In genomic region chr5:43105369-43106289, GRCh38 we compare ENCODE assay signal across 8 cellular contexts. TPM values are rescaled to one million over a fixed set of nuclear protein-coding genes. Genes with fewer than 3 reads are reported as not detected.
DNase-seq lines count a peak whose midpoint lies in the region; ATAC-seq and TF ChIP-seq lines count a peak whose summit lies in the region.

No MANE protein-coding gene starts in this region.

- H3K36me3 ChIP-seq in right atrium auricular region (no peaks in the 10 kb centered on the region), vagina (no peaks in the 10 kb centered on the region)

- H3K4me3 ChIP-seq in right atrium auricular region = peak overlapping the region; percentile 28 to 47
- H3K4me3 ChIP-seq in vagina = peak overlapping the region; percentile 41 to 48

- peaks cover 0 to 10% of the 10 kb centered on the region in 2 donors for H3K4me1 ChIP-seq in right atrium auricular region
- H3K4me1 ChIP-seq in vagina = no peaks in the 10 kb centered on the region

- H3K9me3 ChIP-seq in T-helper 17 cell (ENCODE audit: control insufficient read depth, low read length, poor library complexity, severe bottlenecking) (no peaks in the 10 kb centered on the region), right atrium auricular region (no peaks in the 10 kb centered on the region), vagina (no peaks in the 10 kb centered on the region)

- H3K4me1 Mint-ChIP-seq in T-helper 17 cell = peaks cover 30% of the 10 kb centered on the region

- no peaks in the 10 kb centered on the region for H3K27me3 ChIP-seq in right atrium auricular region
- no peaks in the 10 kb centered on the region for H3K27me3 ChIP-seq in vagina

- no peak for TF ChIP-seq POLR2A in vagina (IDR thresholded peaks at IDR 0.05)

- H3K27ac ChIP-seq in angular gyrus (ENCODE audit: low read depth, low read length) (peak overlapping the region; percentile 22), right atrium auricular region (peak overlapping the region; percentile 62 to 79), vagina (peak overlapping the region; percentile 71)

- H3K4me3 Mint-ChIP-seq in T-helper 17 cell = peak overlapping the region; percentile 86

- intact Hi-C loops in vagina (cut with DNase I) = no loop called here

- H3K27ac Mint-ChIP-seq in T-helper 17 cell = peak overlapping the region; percentile 87

- ATAC-seq in GM18499 (IDR thresholded peaks at IDR 0.05; ENCODE audit: insufficient read depth, unreplicated experiment) = peak; percentile 93
- peak; percentile 96 for ATAC-seq in HG02943 (IDR thresholded peaks at IDR 0.05; ENCODE audit: low read depth, unreplicated experiment)
- peak; percentile 96 for ATAC-seq in T-helper 17 cell

- H3K27me3 Mint-ChIP-seq in T-helper 17 cell = no peaks in the 10 kb centered on the region

- DNase-seq in NCI-H1694 treated with DMSO at 0.1 percent for 48 hours (lab: John Stamatoyannopoulos, UW) = peak; percentile 96
- DNase-seq in T-helper 17 cell = peak; percentile 78 to 87 (median 81)
- peak; percentile 94 for DNase-seq in right atrium auricular region (ENCODE audit: low spot score)
- peak; percentile 91 for DNase-seq in putamen (ENCODE audit: low spot score)
- DNase-seq in vagina (ENCODE audit: extremely low spot score in 2 of 2) = peak in 1 of 2 donors; percentile 91

- TF ChIP-seq CTCF in right atrium auricular region (IDR thresholded peaks at IDR 0.05) = peak; percentile 91 to 98
- TF ChIP-seq CTCF in vagina (IDR thresholded peaks at IDR 0.05) = peak; percentile 87 to 100 (median 96)

- no peaks in the 10 kb centered on the region for H3K36me3 Mint-ChIP-seq in T-helper 17 cell (ENCODE audit: low read depth)

RNA-seq across cellular contexts. Expression of gene ZNF131, which starts 15.1 kb away (rescaled TPM):
- total RNA-seq in T-helper 17 cell (10 to 100 TPM; 68.0 to 69.9 TPM), right atrium auricular region (10 to 100 TPM; 14.8 to 16.4 TPM), vagina (44.4 TPM)
